Comparison of ENCODE assay signal across 9 cellular contexts in the genomic region with DNA sequence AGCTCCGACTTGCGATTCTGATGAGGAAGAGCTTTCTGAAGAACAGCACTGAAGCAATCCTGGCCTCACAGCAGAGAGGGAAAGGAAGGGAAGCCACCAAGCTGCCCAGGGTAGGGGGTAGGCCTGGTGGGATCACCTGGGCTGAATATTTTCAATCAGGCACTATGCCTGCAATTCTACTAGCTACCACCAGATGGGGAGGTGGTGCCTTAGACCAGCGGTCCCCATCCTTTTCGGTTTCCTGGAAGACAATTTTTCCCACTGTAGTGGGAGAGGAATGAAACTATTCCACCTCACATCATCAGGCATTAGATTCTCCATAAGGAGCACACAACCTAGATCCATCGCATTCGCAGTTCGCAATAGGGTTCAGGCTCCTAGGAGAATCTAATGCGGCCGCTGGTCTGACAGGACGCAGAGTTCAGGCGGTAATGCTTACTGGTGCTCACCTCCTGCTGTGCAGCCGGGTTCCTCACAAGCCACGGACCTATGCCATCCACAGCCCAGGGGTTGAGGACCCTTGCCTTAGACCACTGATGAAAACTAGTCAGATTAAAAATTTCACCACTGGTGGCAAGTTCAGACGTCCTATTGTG. TPM values are rescaled to one million over a fixed set of nuclear protein-coding genes. Genes with fewer than 3 reads are reported as not detected.
A peak's percentile ranks its signal among the peaks of the same experiment; 100 is the strongest.
DNase-seq lines count a peak whose midpoint lies in the region; ATAC-seq and TF ChIP-seq lines count a peak whose summit lies in the region.
"Had no signal": no experiment of that assay in that cellular context is flagged by ENCODE, and none has a peak within 500 bp of the region (broad histone marks: within the 10 kb centered on the region; RNA-seq: fewer than 3 reads in every experiment).

No MANE protein-coding gene starts in this region.

- H3K9me3 ChIP-seq in RWPE2 (ENCODE audit: severe bottlenecking) (no peaks in the 10 kb centered on the region), T-helper 17 cell (ENCODE audit: control insufficient read depth, low read length, poor library complexity, severe bottlenecking) (no peaks in the 10 kb centered on the region)

- peaks cover 11% of the 10 kb centered on the region for H3K4me1 Mint-ChIP-seq in T-helper 17 cell

- peaks cover 3% of the 10 kb centered on the region for H3K27me3 Mint-ChIP-seq in T-helper 17 cell

- CTCF ChIA-PET in AG04449 (lab: Yijun Ruan, JAX): interaction anchor here (0.7 to 10.0 kb wide), 5 partner anchors 14 to 161 kb away, joined by 3 to 103 read pairs (median 4); a partner anchor contains a TSS

- peaks cover 26% of the 10 kb centered on the region for H3K4me1 ChIP-seq in RWPE2 (ENCODE audit: insufficient read depth, poor library complexity, severe bottlenecking)

- no peak for ATAC-seq in RWPE2 (ENCODE audit: low read depth)
- no peak for ATAC-seq in T-helper 17 cell

- no peak overlapping the region for H3K27ac ChIP-seq in RWPE2 (ENCODE audit: poor library complexity, severe bottlenecking)

- POLR2A ChIA-PET in AG04449 (lab: Yijun Ruan, JAX): no interaction called here

- H3K36me3 Mint-ChIP-seq in T-helper 17 cell (ENCODE audit: low read depth): peaks cover 3% of the 10 kb centered on the region
- H3K36me3 Mint-ChIP-seq: IgD-negative memory B cell had no signal

- intact Hi-C loops in head of caudate nucleus (cut with DNase I): loop anchor here (5.0 kb wide), 1 partner anchor 147 kb away; a partner anchor contains a TSS

- H3K4me3 ChIP-seq in AG04449 (ENCODE audit: low read depth, low read length) (no peak overlapping the region), RWPE2 (ENCODE audit: severe bottlenecking) (no peak overlapping the region)

- H3K27ac Mint-ChIP-seq in T-helper 17 cell: no peak overlapping the region

- no peaks in the 10 kb centered on the region for H3K27me3 ChIP-seq in RWPE2 (ENCODE audit: insufficient read depth, poor library complexity, severe bottlenecking)

- no peak overlapping the region for H3K4me3 Mint-ChIP-seq in T-helper 17 cell

- TF ChIP-seq CTCF in AG04449 (IDR thresholded peaks at IDR 0.05; ENCODE audit: insufficient read depth, low read length, missing control alignments): peak; percentile 30
- TF ChIP-seq CTCF in GM12872 (IDR thresholded peaks at IDR 0.05; ENCODE audit: insufficient read depth, low read depth, low read length): peak; percentile 84
- peak; percentile 26 for TF ChIP-seq CTCF in RWPE2 (IDR thresholded peaks at IDR 0.05; ENCODE audit: poor library complexity, severe bottlenecking)

- DNase-seq in AG04449 (ENCODE audit: low read depth, low spot score) (no peak), RWPE2 (ENCODE audit: low spot score) (no peak), iPS-NIHi7 (ENCODE audit: extremely low spot score) (peak; percentile 84), dedifferentiated amniotic fluid mesenchymal stem cell (ENCODE audit: extremely low spot score) (no peak), T-helper 17 cell (no peak), head of caudate nucleus (no peak)
- no peak for DNase-seq in activated CD8-positive, alpha-beta memory T cell treated with anti-CD3 and anti-CD28 coated beads, Interleukin-2, amount 50 U/mL, for 4 hours

- peaks cover 11% of the 10 kb centered on the region for H3K36me3 ChIP-seq in RWPE2 (ENCODE audit: low read depth)

RNA-seq across cellular contexts. Expression of a gene that starts 2.7 kb away (rescaled TPM):
- 1 to 10 TPM; 1.9 to 2.5 TPM for total RNA-seq in T-helper 17 cell

RNA-seq across cellular contexts. Expression of a gene that starts 24.3 kb away (rescaled TPM):
- 10 to 100 TPM; 44.2 to 49.5 TPM for total RNA-seq in T-helper 17 cell

Comparison
In these comparisons a context has a peak if more than half of its experiments do, and no peak if none do; other contexts are left out.
1. CTCF ChIP-seq: peak in every context shown above with its lines; median percentile 84 in GM12872; 30 in AG04449; 26 in RWPE2.